ENCODE assay signal across 13 cellular contexts in the genomic region with DNA sequence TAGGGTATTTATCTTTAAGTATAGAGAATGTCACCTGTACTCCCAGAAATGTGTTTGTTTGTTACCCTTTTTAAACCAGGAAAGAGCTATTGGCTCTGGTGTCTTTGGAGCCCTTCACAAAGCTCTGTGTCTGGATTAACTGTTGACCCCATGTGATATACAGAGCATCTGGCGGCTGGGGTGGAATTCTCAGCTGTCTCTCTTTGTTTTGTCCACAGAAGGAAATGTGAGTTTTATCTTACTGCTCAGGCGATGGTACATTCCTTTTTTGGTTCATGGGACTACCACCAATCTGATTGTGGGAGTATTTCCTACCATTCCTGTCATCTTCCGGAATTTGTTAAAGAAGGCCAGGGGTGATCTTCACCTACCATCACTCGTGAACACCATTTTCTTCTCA.
DNase-seq lines count a peak whose midpoint lies in the region; ATAC-seq, FAIRE-seq and TF ChIP-seq lines count a peak whose summit lies in the region.
"Had no signal": no experiment of that assay in that cellular context is flagged by ENCODE, and none has a peak within 500 bp of the region (broad histone marks: within the 10 kb centered on the region; RNA-seq: fewer than 3 reads in every experiment).

No MANE protein-coding gene starts in this region.

- WGBS in liver = 83% methylated on average over 4 of the region's 4 CpGs
- WGBS in HepG2 (ENCODE audit: low lambda C conversion rate) = 94% methylated on average over 4 of the region's 4 CpGs
- 64 to 90% methylated on average over 4 of the region's 4 CpGs for WGBS in esophagus squamous epithelium, 2 donors

- POLR2A ChIA-PET in HepG2 (lab: Yijun Ruan, JAX) = no interaction called here

- no peak for TF ChIP-seq POLR2A in HepG2 (IDR thresholded peaks at IDR 0.05; ENCODE audit: insufficient read depth in 1 of 2, low read depth in 2 of 2, low read length in 2 of 2)
- no peak for TF ChIP-seq POLR2A in esophagus squamous epithelium (IDR thresholded peaks at IDR 0.05)

- H3K4me3 ChIP-seq in liver (ENCODE audit: low read depth in 1 of 3, low read length in 3 of 3) (no peak overlapping the region), HepG2 (replicated peaks in 1 of 3; ENCODE audit: insufficient read depth in 1 of 3, low read depth in 2 of 3, low read length in 3 of 3) (no peak overlapping the region), esophagus squamous epithelium (no peak overlapping the region)
- H3K4me3 ChIP-seq: breast epithelium, spleen had no signal

- H3K79me2 ChIP-seq in HepG2 (ENCODE audit: insufficient read depth, low read length) = peaks cover 2% of the 10 kb centered on the region

- TF ChIP-seq CTCF in liver (IDR thresholded peaks at IDR 0.05; ENCODE audit: low read depth, low read length, missing input control) (no peak), HepG2 (CRISPR knock-in tag; IDR thresholded peaks at IDR 0.05) (no peak), esophagus squamous epithelium (IDR thresholded peaks at IDR 0.05) (no peak)

- H3K4me1 ChIP-seq in liver (ENCODE audit: control insufficient read depth in 4 of 4, insufficient read depth in 4 of 4, low read length in 3 of 4) (peaks cover 2 to 8% (median 7%) of the 10 kb centered on the region in 4 donors), HepG2 (ENCODE audit: insufficient read depth, low read length) (peaks cover 25% of the 10 kb centered on the region), esophagus squamous epithelium (peaks cover 6 to 73% (median 9%) of the 10 kb centered on the region in 3 donors)

- H3K27ac Mint-ChIP-seq in effector memory CD8-positive, alpha-beta T cell = peak overlapping the region in 1 of 2 donors; percentile 23

- DNase-seq in HepG2 (ENCODE audit: low spot score) (no peak), esophagus squamous epithelium (lab: John Stamatoyannopoulos, UW) (no peak), mucosa of gallbladder (ENCODE audit: low spot score) (peak; percentile 31), head of caudate nucleus (no peak), NCI-H1105 (lab: John Stamatoyannopoulos, UW) (no peak), NCI-H510A (lab: John Stamatoyannopoulos, UW) (no peak)
- no peak for DNase-seq in effector memory CD8-positive, alpha-beta T cell
- DNase-seq: activated CD4-positive, alpha-beta T cell treated with anti-CD3 and anti-CD28 coated beads, Interleukin-2, amount 50 U/mL, for 1 hour; activated gamma-delta T cell; spleen had no signal

- peaks cover 42 to 63% of the 10 kb centered on the region in 2 donors for H3K4me1 Mint-ChIP-seq in effector memory CD8-positive, alpha-beta T cell (ENCODE audit: low read depth in 2 of 2)

- in situ Hi-C loops in HepG2 (cut with HindIII; ENCODE audit: extremely low pct_ligation_motif_present, low pct_unique_long_range_greater_than_20kb) = no loop called here

- intact Hi-C loops in HepG2 (cut with micrococcal nuclease; ENCODE audit: unreplicated experiment) (loop anchor here (5.0 kb wide), 1 partner anchor 168 kb away; no protein-coding TSS in a partner anchor), esophagus squamous epithelium (cut with DNase I) (no loop called here), head of caudate nucleus (cut with DNase I) (no loop called here)

- CTCF ChIA-PET in HepG2 (lab: Yijun Ruan, JAX; ENCODE audit: low intra/inter-chr PET ratio, low total read pairs) = no interaction called here

- H3K36me3 Mint-ChIP-seq in effector memory CD8-positive, alpha-beta T cell (ENCODE audit: insufficient read depth) = no peaks in the 10 kb centered on the region

- H3K36me3 ChIP-seq in liver (ENCODE audit: control insufficient read depth in 4 of 4, insufficient read depth in 3 of 4, low read depth in 1 of 4, low read length in 3 of 4) (no peaks in the 10 kb centered on the region), HepG2 (replicated peaks in 1 of 2; ENCODE audit: control insufficient read depth in 1 of 2, insufficient read depth in 2 of 2, low read length in 2 of 2) (no peaks in the 10 kb centered on the region; a peak in 1 of 5 replicates), esophagus squamous epithelium (no peaks in the 10 kb centered on the region)
- H3K36me3 ChIP-seq: breast epithelium, spleen had no signal

- 0 out of 2 replicates have a peak, but pooled peaks cover 3% of the 10 kb centered on the region for H4K20me1 ChIP-seq in HepG2 (ENCODE audit: insufficient read depth, low read length)

- no peak overlapping the region for H2AFZ ChIP-seq in HepG2 (ENCODE audit: low read length)

- H3K27ac ChIP-seq in liver (ENCODE audit: low read depth in 1 of 2, low read length in 2 of 2) (no peak overlapping the region), HepG2 (ENCODE audit: extremely low read length, insufficient read depth, low read length) (no peak overlapping the region), esophagus squamous epithelium (peak overlapping the region in 3 of 4 donors; percentile 53 to 68 (median 55))
- H3K27ac ChIP-seq: breast epithelium, spleen had no signal

- no peak overlapping the region for H3K4me2 ChIP-seq in HepG2 (ENCODE audit: low read depth, low read length)

- H3K9me3 Mint-ChIP-seq in effector memory CD8-positive, alpha-beta T cell = no peaks in the 10 kb centered on the region
- H3K9me3 Mint-ChIP-seq: neural crest cell had no signal

- H3K9ac ChIP-seq in liver (ENCODE audit: low read depth in 1 of 2, low read length in 2 of 2) (no peak overlapping the region), HepG2 (ENCODE audit: insufficient read depth, low read depth, low read length) (no peak overlapping the region)

- H3K27me3 ChIP-seq in liver (ENCODE audit: control insufficient read depth in 4 of 4, insufficient read depth in 4 of 4, low read length in 3 of 4) (no peaks in the 10 kb centered on the region), HepG2 (ENCODE audit: control insufficient read depth in 1 of 2, insufficient read depth in 2 of 2, low read length in 2 of 2) (no peaks in the 10 kb centered on the region; a peak in 1 of 5 replicates), esophagus squamous epithelium (no peaks in the 10 kb centered on the region)
- H3K27me3 ChIP-seq: breast epithelium, spleen had no signal

- no peaks in the 10 kb centered on the region for H3K9me3 ChIP-seq in liver (ENCODE audit: control insufficient read depth in 4 of 4, low read length in 3 of 4)
- no peaks in the 10 kb centered on the region for H3K9me3 ChIP-seq in HepG2 (ENCODE audit: low read length)
- no peaks in the 10 kb centered on the region for H3K9me3 ChIP-seq in esophagus squamous epithelium
- H3K9me3 ChIP-seq: breast epithelium, spleen had no signal

- ATAC-seq in HepG2 = no peak
- ATAC-seq in effector memory CD8-positive, alpha-beta T cell (replicated peaks) = no peak

- no peak for TF ChIP-seq EP300 in HepG2 (IDR thresholded peaks at IDR 0.05; ENCODE audit: low read depth in 2 of 2, low read length in 2 of 2)
- TF ChIP-seq EP300 in HepG2 (CRISPR knock-in tag; IDR thresholded peaks at IDR 0.05; ENCODE audit: borderline replicate concordance) = no peak

- TF ChIP-seq RAD21 in liver (IDR thresholded peaks at IDR 0.05) (no peak), HepG2 (CRISPR knock-in tag; IDR thresholded peaks at IDR 0.05) (no peak)

- BruUV-seq in HepG2 (replicated peaks; lab: Mats Ljungman, UMichigan) = no TSS peak

- H3K27me3 Mint-ChIP-seq in effector memory CD8-positive, alpha-beta T cell = no peaks in the 10 kb centered on the region

- no peak for FAIRE-seq in HepG2 (lab: Jason Lieb, UNC)

- H3K4me3 Mint-ChIP-seq in effector memory CD8-positive, alpha-beta T cell = no peak overlapping the region
- H3K4me3 Mint-ChIP-seq: neural crest cell had no signal

TF ChIP-seq in liver, 16 proteins besides CTCF, POLR2A, EP300 and RAD21:
- peak; percentile 24 for TF ChIP-seq NR2F2 (IDR thresholded peaks at IDR 0.05)
- no peak for TF ChIP-seq GABPA (IDR thresholded peaks at IDR 0.05 in 1 of 2, conservative IDR thresholded peaks at IDR 0.05 in 1 of 2)

TF ChIP-seq in HepG2, 621 proteins besides CTCF, POLR2A, EP300 and RAD21 (continues in another document):
- TF ChIP-seq ZNF124 (CRISPR knock-in tag; IDR thresholded peaks at IDR 0.05) (no peak), CHD4 (IDR thresholded peaks at IDR 0.05; ENCODE audit: borderline replicate concordance, low read length) (no peak), HNF4G (IDR thresholded peaks at IDR 0.05; ENCODE audit: borderline replicate concordance, low read depth, low read length) (no peak), HNF4G (CRISPR knock-in tag; IDR thresholded peaks at IDR 0.05; ENCODE audit: borderline replicate concordance, low read depth) (no peak), AGO2 (optimal IDR thresholded peaks at IDR 0.05; ENCODE audit: low read depth, low read length) (no peak), ZNF333 (CRISPR knock-in tag; IDR thresholded peaks at IDR 0.05; ENCODE audit: borderline replicate concordance) (no peak), ZNF205 (CRISPR knock-in tag; IDR thresholded peaks at IDR 0.05) (no peak), RBFOX2 (IDR thresholded peaks at IDR 0.05; ENCODE audit: low read depth, low read length) (no peak), NCOA1 (CRISPR knock-in tag; IDR thresholded peaks at IDR 0.05) (no peak), ZNF552 (CRISPR knock-in tag; IDR thresholded peaks at IDR 0.05; ENCODE audit: borderline replicate concordance) (no peak), ARNTL (CRISPR knock-in tag; IDR thresholded peaks at IDR 0.05) (no peak)
- TF ChIP-seq, protein P1, sequence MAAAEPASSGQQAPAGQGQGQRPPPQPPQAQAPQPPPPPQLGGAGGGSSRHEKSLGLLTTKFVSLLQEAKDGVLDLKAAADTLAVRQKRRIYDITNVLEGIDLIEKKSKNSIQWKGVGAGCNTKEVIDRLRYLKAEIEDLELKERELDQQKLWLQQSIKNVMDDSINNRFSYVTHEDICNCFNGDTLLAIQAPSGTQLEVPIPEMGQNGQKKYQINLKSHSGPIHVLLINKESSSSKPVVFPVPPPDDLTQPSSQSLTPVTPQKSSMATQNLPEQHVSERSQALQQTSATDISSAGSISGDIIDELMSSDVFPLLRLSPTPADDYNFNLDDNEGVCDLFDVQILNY (CRISPR knock-in tag; conservative IDR thresholded peaks at IDR 0.05) = no peak
- TF ChIP-seq, protein P2, sequence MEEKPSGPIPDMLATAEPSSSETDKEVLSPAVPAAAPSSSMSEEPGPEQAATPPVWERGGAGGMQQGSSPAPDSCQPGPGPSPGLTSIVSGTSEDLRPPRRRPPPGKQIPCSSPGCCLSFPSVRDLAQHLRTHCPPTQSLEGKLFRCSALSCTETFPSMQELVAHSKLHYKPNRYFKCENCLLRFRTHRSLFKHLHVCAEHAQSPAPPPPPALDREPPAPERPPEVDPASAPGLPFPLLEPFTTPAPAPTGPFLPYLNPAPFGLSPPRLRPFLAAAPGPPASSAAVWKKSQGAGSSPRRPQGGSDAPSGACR (CRISPR knock-in tag; IDR thresholded peaks at IDR 0.05) = no peak

Comparison
In these comparisons a context has a peak if more than half of its experiments do, and no peak if none do; other contexts are left out.
1. H3K27ac ChIP-seq: peak in esophagus squamous epithelium (3 of 4); none in liver (0 of 2) and HepG2 (single experiment).